22 cellular contexts compared by ENCODE assay signal in the genomic region with DNA sequence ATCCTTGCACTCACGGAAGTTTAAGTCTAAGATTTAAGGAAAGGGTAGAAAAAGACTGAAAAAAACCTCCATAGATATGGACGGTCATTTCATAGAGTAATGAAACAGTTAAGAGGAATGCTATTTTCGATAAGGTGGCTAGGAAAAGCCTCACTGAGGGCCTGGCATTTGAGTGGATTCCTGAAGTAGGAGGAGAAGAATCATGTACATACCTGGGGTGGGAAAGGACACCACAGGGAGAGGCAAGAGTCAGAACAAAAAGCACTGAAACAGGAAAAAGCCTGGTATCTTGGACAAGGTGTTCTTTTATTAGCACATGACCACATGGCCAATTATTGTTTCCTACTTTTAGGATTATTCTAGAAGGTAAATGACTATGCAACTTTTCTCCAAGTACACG.
DNase-seq lines count a peak whose midpoint lies in the region; ATAC-seq and TF ChIP-seq lines count a peak whose summit lies in the region.
"Had no signal": no experiment of that assay in that cellular context is flagged by ENCODE, and none has a peak within 500 bp of the region (broad histone marks: within the 10 kb centered on the region; RNA-seq: fewer than 3 reads in every experiment).

No MANE protein-coding gene starts in this region.

- H3K36me3 ChIP-seq in PC-3 (ENCODE audit: low read depth, low read length) (peaks cover 85% of the 10 kb centered on the region), smooth muscle cell (ENCODE audit: low read depth) (no peaks in the 10 kb centered on the region)
- H3K36me3 ChIP-seq: tibial nerve had no signal

- POLR2A ChIA-PET in activated CD4-positive, alpha-beta memory T cell treated with anti-CD3 and anti-CD28 coated beads for 36 hours (lab: Charles Lee) = interaction anchor here (1.1 kb wide), 1 partner anchor 18 kb away, joined by 3 read pairs; no protein-coding TSS in a partner anchor
- POLR2A ChIA-PET in activated CD4-positive, alpha-beta memory T cell treated with anti-CD3 and anti-CD28 coated beads, Interleukin-2, amount 10 ng/mL, durations not matched to agents 7 days and 5 days (lab: Charles Lee) = interaction anchor here (0.7 to 0.8 kb wide), 2 partner anchors 10 to 11 kb away, joined by 3 read pairs; no protein-coding TSS in a partner anchor
- POLR2A ChIA-PET in PC-3 (lab: Charles Lee; ENCODE audit: unreplicated experiment) = interaction anchor here (0.6 kb wide), 1 partner anchor 872 kb away, joined by 3 read pairs; no protein-coding TSS in a partner anchor

- no peaks in the 10 kb centered on the region for H3K9me2 ChIP-seq in PC-3 (replicated peaks; ENCODE audit: low read length)

- H3K4me3 ChIP-seq in PC-3 (ENCODE audit: low read length) (no peak overlapping the region), fibroblast of villous mesenchyme (ENCODE audit: low read depth, low read length) (no peak overlapping the region), smooth muscle cell (no peak overlapping the region)
- H3K4me3 ChIP-seq: tibial nerve had no signal

- no peaks in the 10 kb centered on the region for H3K27me3 Mint-ChIP-seq in activated CD4-positive, alpha-beta memory T cell treated with anti-CD3 and anti-CD28 coated beads for 36 hours
- no peaks in the 10 kb centered on the region for H3K27me3 Mint-ChIP-seq in activated CD4-positive, alpha-beta memory T cell treated with anti-CD3 and anti-CD28 coated beads, Interleukin-2, amount 10 ng/mL, durations not matched to agents 7 days and 5 days
- H3K27me3 Mint-ChIP-seq: activated naive CD8-positive, alpha-beta T cell treated with anti-CD3 and anti-CD28 coated beads, Interleukin-2, amount 10 ng/mL, durations not matched to agents 7 days and 5 days; central memory CD8-positive, alpha-beta T cell had no signal

- H3K9me3 Mint-ChIP-seq in activated CD4-positive, alpha-beta memory T cell treated with anti-CD3 and anti-CD28 coated beads for 36 hours = no peaks in the 10 kb centered on the region
- no peaks in the 10 kb centered on the region for H3K9me3 Mint-ChIP-seq in activated CD4-positive, alpha-beta memory T cell treated with anti-CD3 and anti-CD28 coated beads, Interleukin-2, amount 10 ng/mL, durations not matched to agents 7 days and 5 days
- H3K9me3 Mint-ChIP-seq: activated naive CD8-positive, alpha-beta T cell treated with anti-CD3 and anti-CD28 coated beads, Interleukin-2, amount 10 ng/mL, durations not matched to agents 7 days and 5 days; central memory CD8-positive, alpha-beta T cell had no signal

- H3K9ac ChIP-seq in PC-3 (ENCODE audit: low read length) = peak overlapping the region; percentile 40
- no peak overlapping the region for H3K9ac ChIP-seq in smooth muscle cell (ENCODE audit: low read depth)
- H3K9ac ChIP-seq: parathyroid adenoma had no signal

- intact Hi-C loops in activated CD4-positive, alpha-beta memory T cell treated with anti-CD3 and anti-CD28 coated beads for 36 hours (cut with micrococcal nuclease) = no loop called here
- intact Hi-C loops in PC-3 (cut with micrococcal nuclease) = loop anchor here (2.0 kb wide), 2 partner anchors 37 to 425 kb away; no protein-coding TSS in a partner anchor

- H3K4me1 Mint-ChIP-seq in activated CD4-positive, alpha-beta memory T cell treated with anti-CD3 and anti-CD28 coated beads for 36 hours (ENCODE audit: low read depth) = peaks cover 19% of the 10 kb centered on the region
- H3K4me1 Mint-ChIP-seq in activated CD4-positive, alpha-beta memory T cell treated with anti-CD3 and anti-CD28 coated beads, Interleukin-2, amount 10 ng/mL, durations not matched to agents 7 days and 5 days = peaks cover 39% of the 10 kb centered on the region

- peak overlapping the region; percentile 18 for H3K27ac Mint-ChIP-seq in activated CD4-positive, alpha-beta memory T cell treated with anti-CD3 and anti-CD28 coated beads for 36 hours
- no peak overlapping the region for H3K27ac Mint-ChIP-seq in activated CD4-positive, alpha-beta memory T cell treated with anti-CD3 and anti-CD28 coated beads, Interleukin-2, amount 10 ng/mL, durations not matched to agents 7 days and 5 days
- H3K27ac Mint-ChIP-seq: activated naive CD8-positive, alpha-beta T cell treated with anti-CD3 and anti-CD28 coated beads, Interleukin-2, amount 10 ng/mL, durations not matched to agents 7 days and 5 days had no signal

- H4K20me1 ChIP-seq in PC-3 (ENCODE audit: low read length) = no peaks in the 10 kb centered on the region
- peaks cover 42% of the 10 kb centered on the region for H4K20me1 ChIP-seq in smooth muscle cell (ENCODE audit: low read depth)

- no peak overlapping the region for H2AFZ ChIP-seq in PC-3 (ENCODE audit: low read length)
- H2AFZ ChIP-seq in smooth muscle cell (ENCODE audit: low read depth) = no peak overlapping the region
- H2AFZ ChIP-seq: parathyroid adenoma had no signal

- H3F3A ChIP-seq in PC-3 (ENCODE audit: low read length, unreplicated experiment) (peaks cover 60% of the 10 kb centered on the region), smooth muscle cell (ENCODE audit: low read depth) (no peaks in the 10 kb centered on the region)

- WGBS in smooth muscle cell (ENCODE audit: low lambda C conversion rate) = 58% methylated on average over 4 of the region's 4 CpGs

- H3K9me3 ChIP-seq in PC-3 (ENCODE audit: low read length) (no peaks in the 10 kb centered on the region), smooth muscle cell (replicated peaks; ENCODE audit: low read depth) (no peaks in the 10 kb centered on the region)
- H3K9me3 ChIP-seq: tibial nerve had no signal

- DNase-seq in activated CD4-positive, alpha-beta memory T cell treated with anti-CD3 and anti-CD28 coated beads for 36 hours = no peak
- no peak for DNase-seq in activated CD4-positive, alpha-beta memory T cell treated with anti-CD3 and anti-CD28 coated beads, Interleukin-2, amount 10 ng/mL, durations not matched to agents 7 days and 5 days
- peak; percentile 7 for DNase-seq in PC-3
- peak; percentile 1 for DNase-seq in fibroblast of villous mesenchyme (ENCODE audit: low read depth)
- DNase-seq in smooth muscle cell (lab: John Stamatoyannopoulos, UW; ENCODE audit: unreplicated experiment) = no peak
- no peak for DNase-seq in NCI-H2029 treated with DMSO at 0.1 percent for 48 hours (lab: John Stamatoyannopoulos, UW)
- no peak for DNase-seq in superior temporal gyrus (ENCODE audit: extremely low spot score)
- DNase-seq: 8988T; activated CD4-positive, CD25-positive, alpha-beta regulatory T cell; activated naive CD8-positive, alpha-beta T cell treated with anti-CD3 and anti-CD28 coated beads, Interleukin-2, amount 10 ng/mL, durations not matched to agents 7 days and 5 days; DMS79 treated with DMSO at 0.1 percent for 48 hours; effector memory CD4-positive, alpha-beta T cell; hypothalamus; KG1; left cardiac atrium; NCI-H446 treated with DMSO at 0.1 percent for 48 hours; small intestine had no signal

- H3K4me2 ChIP-seq in PC-3 (ENCODE audit: low read length) = peak overlapping the region; percentile 47; the same call in 1 of the 2 replicates
- peak overlapping the region; percentile 25 for H3K4me2 ChIP-seq in smooth muscle cell

- ATAC-seq in PC-3 (no peak), GM19023 (IDR thresholded peaks at IDR 0.05; ENCODE audit: unreplicated experiment) (no peak)
- ATAC-seq: left cardiac atrium had no signal

- peak overlapping the region; percentile 77 for H3K27ac ChIP-seq in PC-3 (ENCODE audit: low read length)
- H3K27ac ChIP-seq in smooth muscle cell (ENCODE audit: low read depth) = peak overlapping the region; percentile 20
- H3K27ac ChIP-seq: C4-2B, parathyroid adenoma had no signal

- H3K79me2 ChIP-seq in PC-3 (ENCODE audit: low read length) (peaks cover 68% of the 10 kb centered on the region), smooth muscle cell (ENCODE audit: low read depth) (peaks cover 25% of the 10 kb centered on the region)
- H3K79me2 ChIP-seq: parathyroid adenoma had no signal

- CTCF ChIA-PET in activated CD4-positive, alpha-beta memory T cell treated with anti-CD3 and anti-CD28 coated beads for 36 hours (lab: Charles Lee) = no interaction called here
- CTCF ChIA-PET in activated CD4-positive, alpha-beta memory T cell treated with anti-CD3 and anti-CD28 coated beads, Interleukin-2, amount 10 ng/mL, durations not matched to agents 7 days and 5 days (lab: Charles Lee) = interaction anchor here (1.3 kb wide), 1 partner anchor 232 kb away, joined by 4 read pairs; no protein-coding TSS in a partner anchor
- CTCF ChIA-PET in PC-3 (lab: Charles Lee) = no interaction called here

- H3K36me3 Mint-ChIP-seq in activated CD4-positive, alpha-beta memory T cell treated with anti-CD3 and anti-CD28 coated beads for 36 hours = peaks cover 42% of the 10 kb centered on the region
- H3K36me3 Mint-ChIP-seq in activated CD4-positive, alpha-beta memory T cell treated with anti-CD3 and anti-CD28 coated beads, Interleukin-2, amount 10 ng/mL, durations not matched to agents 7 days and 5 days (ENCODE audit: low read depth) = peaks cover 55% of the 10 kb centered on the region

- H3K27me3 ChIP-seq in PC-3 (ENCODE audit: low read length) (no peaks in the 10 kb centered on the region), smooth muscle cell (ENCODE audit: low read depth) (no peaks in the 10 kb centered on the region)

- peaks cover 83% of the 10 kb centered on the region for H3K4me1 ChIP-seq in PC-3 (ENCODE audit: insufficient read depth, low read length)
- H3K4me1 ChIP-seq in smooth muscle cell (ENCODE audit: low read depth) = peaks cover 5% of the 10 kb centered on the region
- H3K4me1 ChIP-seq: parathyroid adenoma had no signal

- no peak overlapping the region for H3K4me3 Mint-ChIP-seq in activated CD4-positive, alpha-beta memory T cell treated with anti-CD3 and anti-CD28 coated beads for 36 hours
- H3K4me3 Mint-ChIP-seq in activated CD4-positive, alpha-beta memory T cell treated with anti-CD3 and anti-CD28 coated beads, Interleukin-2, amount 10 ng/mL, durations not matched to agents 7 days and 5 days = no peak overlapping the region
- H3K4me3 Mint-ChIP-seq: activated naive CD8-positive, alpha-beta T cell treated with anti-CD3 and anti-CD28 coated beads, Interleukin-2, amount 10 ng/mL, durations not matched to agents 7 days and 5 days; central memory CD8-positive, alpha-beta T cell had no signal

- BruUV-seq in PC-3 (replicated peaks; lab: Mats Ljungman, UMichigan) = no TSS peak

- no peak for TF ChIP-seq CTCF in PC-3 (conservative IDR thresholded peaks at IDR 0.05; ENCODE audit: low read depth, low read length)
- no peak for TF ChIP-seq CTCF in fibroblast of villous mesenchyme (IDR thresholded peaks at IDR 0.05; ENCODE audit: insufficient read depth, low read depth, low read length)
- no peak for TF ChIP-seq CTCF in smooth muscle cell (IDR thresholded peaks at IDR 0.05; ENCODE audit: borderline replicate concordance, insufficient read depth, poor library complexity, severe bottlenecking)

Comparison
In these comparisons a context has a peak if more than half of its experiments do, and no peak if none do; other contexts are left out.
1. DNase-seq: peak in PC-3 (single experiment) and fibroblast of villous mesenchyme (single experiment); none in activated CD4-positive, alpha-beta memory T cell treated with anti-CD3 and anti-CD28 coated beads for 36 hours (single experiment), activated CD4-positive, alpha-beta memory T cell treated with anti-CD3 and anti-CD28 coated beads, Interleukin-2, amount 10 ng/mL, durations not matched to agents 7 days and 5 days (single experiment), smooth muscle cell (single experiment), NCI-H2029 treated with DMSO at 0.1 percent for 48 hours (single experiment) and superior temporal gyrus (single experiment).